8 cellular contexts compared by ENCODE assay signal in genomic region chr16:4625617-4626159, GRCh38. TPM values are rescaled to one million over a fixed set of nuclear protein-coding genes. Genes with fewer than 3 reads are reported as not detected.
DNase-seq lines count a peak whose midpoint lies in the region; ATAC-seq and TF ChIP-seq lines count a peak whose summit lies in the region.

No MANE protein-coding gene starts in this region.

- CTCF ChIA-PET in activated CD4-positive, alpha-beta T cell treated with anti-CD3 and anti-CD28 coated beads, Interleukin-2, amount 10 ng/mL, durations not matched to agents 7 days and 5 days (lab: Charles Lee): interaction anchor here (0.6 to 2.1 kb wide), 6 partner anchors 9 to 330 kb away, joined by 3 to 5 read pairs (median 4); no protein-coding TSS in a partner anchor

- H3K36me3 Mint-ChIP-seq in activated CD4-positive, alpha-beta T cell treated with anti-CD3 and anti-CD28 coated beads, Interleukin-2, amount 10 ng/mL, durations not matched to agents 7 days and 5 days (ENCODE audit: low read depth): peaks cover 20% of the 10 kb centered on the region

- H3K27ac Mint-ChIP-seq in activated CD4-positive, alpha-beta T cell treated with anti-CD3 and anti-CD28 coated beads, Interleukin-2, amount 10 ng/mL, durations not matched to agents 7 days and 5 days: peak overlapping the region; percentile 92

- H3K36me3 ChIP-seq in WERI-Rb-1: peaks cover 11% of the 10 kb centered on the region

- POLR2A ChIA-PET in activated CD4-positive, alpha-beta T cell treated with anti-CD3 and anti-CD28 coated beads, Interleukin-2, amount 10 ng/mL, durations not matched to agents 7 days and 5 days (lab: Charles Lee): no interaction called here

- peak overlapping the region; percentile 90 for H3K4me3 Mint-ChIP-seq in activated CD4-positive, alpha-beta T cell treated with anti-CD3 and anti-CD28 coated beads, Interleukin-2, amount 10 ng/mL, durations not matched to agents 7 days and 5 days

- H3K9me3 Mint-ChIP-seq in activated CD4-positive, alpha-beta T cell treated with anti-CD3 and anti-CD28 coated beads, Interleukin-2, amount 10 ng/mL, durations not matched to agents 7 days and 5 days: no peaks in the 10 kb centered on the region

- no peaks in the 10 kb centered on the region for H3K27me3 Mint-ChIP-seq in activated CD4-positive, alpha-beta T cell treated with anti-CD3 and anti-CD28 coated beads, Interleukin-2, amount 10 ng/mL, durations not matched to agents 7 days and 5 days

- DNase-seq in activated CD4-positive, alpha-beta T cell treated with anti-CD3 and anti-CD28 coated beads, Interleukin-2, amount 10 ng/mL, durations not matched to agents 7 days and 5 days: no peak
- no peak for DNase-seq in activated CD4-positive, alpha-beta T cell treated with anti-CD3 and anti-CD28 coated beads, Interleukin-2, amount 50 U/mL, for 48 hours
- DNase-seq in WERI-Rb-1 (no peak), left cardiac atrium (no peak), SW480 (ENCODE audit: low spot score) (no peak), SK-N-DZ (ENCODE audit: low spot score) (no peak)

- intact Hi-C loops in left cardiac atrium (cut with DNase I): no loop called here

- H3K27ac ChIP-seq in WERI-Rb-1 (peak overlapping the region; percentile 95), skin epidermis (peak overlapping the region in 20 of 21 experiments; percentile 81 to 100 (median 96))

- ATAC-seq in left cardiac atrium: peak; percentile 6 to 11
- ATAC-seq in GM19023 (IDR thresholded peaks at IDR 0.05; ENCODE audit: unreplicated experiment): no peak

- H3K9me3 ChIP-seq in WERI-Rb-1 (ENCODE audit: severe bottlenecking): no peaks in the 10 kb centered on the region

- H3K4me3 ChIP-seq in WERI-Rb-1 (ENCODE audit: low read depth, low read length): peak overlapping the region; percentile 73
- H3K4me3 ChIP-seq in skin epidermis: peak overlapping the region; percentile 89 to 100 (median 96)

- H3K4me1 Mint-ChIP-seq in activated CD4-positive, alpha-beta T cell treated with anti-CD3 and anti-CD28 coated beads, Interleukin-2, amount 10 ng/mL, durations not matched to agents 7 days and 5 days: peaks cover 36% of the 10 kb centered on the region

- TF ChIP-seq CTCF in WERI-Rb-1 (IDR thresholded peaks at IDR 0.05; ENCODE audit: low read depth, low read length): no peak

- H3K27me3 ChIP-seq in WERI-Rb-1 (ENCODE audit: insufficient read depth, low read depth, severe bottlenecking): no peaks in the 10 kb centered on the region

RNA-seq across cellular contexts. Expression of gene MGRN1, which starts 1.1 kb away (rescaled TPM):
- total RNA-seq in activated CD4-positive, alpha-beta T cell treated with anti-CD3 and anti-CD28 coated beads, Interleukin-2, amount 10 ng/mL, durations not matched to agents 7 days and 5 days: 10 to 100 TPM; 74.4 to 79.5 TPM
- 10 to 100 TPM; 33.1 to 44.6 TPM for total RNA-seq in left cardiac atrium
- 34.2 and 41.3 TPM in 2 replicates for polyA plus RNA-seq in SK-N-DZ (2014; cell fraction: cytosol; rRNA removed)
- 22.4 and 45.7 TPM in 2 replicates for polyA plus RNA-seq in SK-N-DZ (2014; cell fraction: nucleus; rRNA removed)

RNA-seq across cellular contexts. Expression of gene UBALD1, which starts 11.0 kb away (rescaled TPM):
- total RNA-seq in activated CD4-positive, alpha-beta T cell treated with anti-CD3 and anti-CD28 coated beads, Interleukin-2, amount 10 ng/mL, durations not matched to agents 7 days and 5 days: 10 to 100 TPM; 21.5 to 22.2 TPM
- total RNA-seq in left cardiac atrium: 10 to 100 TPM; 19.6 to 20.0 TPM
- 5.3 and 11.2 TPM in 2 replicates for polyA plus RNA-seq in SK-N-DZ (2014; cell fraction: cytosol; rRNA removed)
- polyA plus RNA-seq in SK-N-DZ (2014; cell fraction: nucleus; rRNA removed): 23.7 and 30.6 TPM in 2 replicates
